Comparison of ENCODE assay signal across 1 cellular context in the genomic region with DNA sequence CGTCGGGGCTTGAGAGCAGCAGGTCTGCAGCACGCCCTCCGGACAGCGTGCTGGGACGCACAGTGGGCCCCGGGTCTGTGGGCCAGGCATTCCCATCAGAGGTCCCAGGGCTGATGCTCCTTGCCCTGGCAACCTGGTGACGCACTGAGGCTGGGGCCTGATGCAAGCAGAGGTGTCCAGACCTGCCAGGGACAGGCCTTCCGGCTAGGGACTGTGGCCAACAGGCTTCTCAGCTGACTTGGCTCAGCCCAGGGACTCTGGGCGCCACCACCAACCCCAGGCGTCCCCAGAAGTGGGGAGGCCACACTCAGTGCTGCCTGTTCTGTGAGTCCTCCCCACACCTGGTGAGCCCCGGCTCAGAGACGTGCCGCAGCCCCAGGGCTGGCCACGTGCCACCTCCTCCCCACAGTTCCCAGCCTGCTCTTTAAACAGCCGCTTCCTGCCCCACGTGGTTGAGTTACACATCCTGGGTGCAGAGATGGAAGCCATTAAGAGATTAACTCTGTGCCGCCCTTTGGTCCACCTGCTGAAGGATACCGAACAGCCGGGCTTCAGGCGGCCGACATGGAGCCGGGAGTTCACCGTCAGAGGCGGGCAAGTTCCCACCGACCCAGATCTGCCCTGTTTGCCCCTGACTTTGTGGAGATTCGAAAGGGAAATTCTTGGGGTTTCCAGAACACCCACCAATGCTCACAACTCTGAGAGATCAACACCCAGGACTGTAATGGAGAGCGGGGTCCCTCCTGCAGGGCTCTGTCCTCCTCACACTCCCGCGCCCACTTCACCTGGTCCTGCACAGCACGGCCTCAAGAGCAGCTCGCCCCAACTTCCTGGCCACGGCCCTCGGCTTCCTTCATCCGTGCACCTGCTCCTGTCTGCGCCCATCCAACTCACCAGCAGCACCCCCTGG.
TF ChIP-seq lines count a peak whose summit lies in the region.

No MANE protein-coding gene starts in this region.

TF ChIP-seq in HepG2, 621 proteins besides CTCF, POLR2A, EP300 and RAD21 (continued from another document and continues in another):
- peak; percentile 39; the same call in 1 of the 2 replicates for TF ChIP-seq BHLHE40 (IDR thresholded peaks at IDR 0.05; ENCODE audit: low read length)
- TF ChIP-seq KDM6A (CRISPR knock-in tag; IDR thresholded peaks at IDR 0.05; ENCODE audit: low read depth) = no peak
- TF ChIP-seq ZNF263 (CRISPR knock-in tag; IDR thresholded peaks at IDR 0.05) = peak; percentile 96
- TF ChIP-seq, protein P1, sequence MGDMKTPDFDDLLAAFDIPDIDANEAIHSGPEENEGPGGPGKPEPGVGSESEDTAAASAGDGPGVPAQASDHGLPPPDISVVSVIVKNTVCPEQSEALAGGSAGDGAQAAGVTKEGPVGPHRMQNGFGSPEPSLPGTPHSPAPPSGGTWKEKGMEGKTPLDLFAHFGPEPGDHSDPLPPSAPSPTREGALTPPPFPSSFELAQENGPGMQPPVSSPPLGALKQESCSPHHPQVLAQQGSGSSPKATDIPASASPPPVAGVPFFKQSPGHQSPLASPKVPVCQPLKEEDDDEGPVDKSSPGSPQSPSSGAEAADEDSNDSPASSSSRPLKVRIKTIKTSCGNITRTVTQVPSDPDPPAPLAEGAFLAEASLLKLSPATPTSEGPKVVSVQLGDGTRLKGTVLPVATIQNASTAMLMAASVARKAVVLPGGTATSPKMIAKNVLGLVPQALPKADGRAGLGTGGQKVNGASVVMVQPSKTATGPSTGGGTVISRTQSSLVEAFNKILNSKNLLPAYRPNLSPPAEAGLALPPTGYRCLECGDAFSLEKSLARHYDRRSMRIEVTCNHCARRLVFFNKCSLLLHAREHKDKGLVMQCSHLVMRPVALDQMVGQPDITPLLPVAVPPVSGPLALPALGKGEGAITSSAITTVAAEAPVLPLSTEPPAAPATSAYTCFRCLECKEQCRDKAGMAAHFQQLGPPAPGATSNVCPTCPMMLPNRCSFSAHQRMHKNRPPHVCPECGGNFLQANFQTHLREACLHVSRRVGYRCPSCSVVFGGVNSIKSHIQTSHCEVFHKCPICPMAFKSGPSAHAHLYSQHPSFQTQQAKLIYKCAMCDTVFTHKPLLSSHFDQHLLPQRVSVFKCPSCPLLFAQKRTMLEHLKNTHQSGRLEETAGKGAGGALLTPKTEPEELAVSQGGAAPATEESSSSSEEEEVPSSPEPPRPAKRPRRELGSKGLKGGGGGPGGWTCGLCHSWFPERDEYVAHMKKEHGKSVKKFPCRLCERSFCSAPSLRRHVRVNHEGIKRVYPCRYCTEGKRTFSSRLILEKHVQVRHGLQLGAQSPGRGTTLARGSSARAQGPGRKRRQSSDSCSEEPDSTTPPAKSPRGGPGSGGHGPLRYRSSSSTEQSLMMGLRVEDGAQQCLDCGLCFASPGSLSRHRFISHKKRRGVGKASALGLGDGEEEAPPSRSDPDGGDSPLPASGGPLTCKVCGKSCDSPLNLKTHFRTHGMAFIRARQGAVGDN (CRISPR knock-in tag; IDR thresholded peaks at IDR 0.05) = peak; percentile 81
- TF ChIP-seq, protein P2, sequence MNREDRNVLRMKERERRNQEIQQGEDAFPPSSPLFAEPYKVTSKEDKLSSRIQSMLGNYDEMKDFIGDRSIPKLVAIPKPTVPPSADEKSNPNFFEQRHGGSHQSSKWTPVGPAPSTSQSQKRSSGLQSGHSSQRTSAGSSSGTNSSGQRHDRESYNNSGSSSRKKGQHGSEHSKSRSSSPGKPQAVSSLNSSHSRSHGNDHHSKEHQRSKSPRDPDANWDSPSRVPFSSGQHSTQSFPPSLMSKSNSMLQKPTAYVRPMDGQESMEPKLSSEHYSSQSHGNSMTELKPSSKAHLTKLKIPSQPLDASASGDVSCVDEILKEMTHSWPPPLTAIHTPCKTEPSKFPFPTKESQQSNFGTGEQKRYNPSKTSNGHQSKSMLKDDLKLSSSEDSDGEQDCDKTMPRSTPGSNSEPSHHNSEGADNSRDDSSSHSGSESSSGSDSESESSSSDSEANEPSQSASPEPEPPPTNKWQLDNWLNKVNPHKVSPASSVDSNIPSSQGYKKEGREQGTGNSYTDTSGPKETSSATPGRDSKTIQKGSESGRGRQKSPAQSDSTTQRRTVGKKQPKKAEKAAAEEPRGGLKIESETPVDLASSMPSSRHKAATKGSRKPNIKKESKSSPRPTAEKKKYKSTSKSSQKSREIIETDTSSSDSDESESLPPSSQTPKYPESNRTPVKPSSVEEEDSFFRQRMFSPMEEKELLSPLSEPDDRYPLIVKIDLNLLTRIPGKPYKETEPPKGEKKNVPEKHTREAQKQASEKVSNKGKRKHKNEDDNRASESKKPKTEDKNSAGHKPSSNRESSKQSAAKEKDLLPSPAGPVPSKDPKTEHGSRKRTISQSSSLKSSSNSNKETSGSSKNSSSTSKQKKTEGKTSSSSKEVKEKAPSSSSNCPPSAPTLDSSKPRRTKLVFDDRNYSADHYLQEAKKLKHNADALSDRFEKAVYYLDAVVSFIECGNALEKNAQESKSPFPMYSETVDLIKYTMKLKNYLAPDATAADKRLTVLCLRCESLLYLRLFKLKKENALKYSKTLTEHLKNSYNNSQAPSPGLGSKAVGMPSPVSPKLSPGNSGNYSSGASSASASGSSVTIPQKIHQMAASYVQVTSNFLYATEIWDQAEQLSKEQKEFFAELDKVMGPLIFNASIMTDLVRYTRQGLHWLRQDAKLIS (CRISPR knock-in tag; IDR thresholded peaks at IDR 0.05) = no peak
- peak; percentile 73; the same call in 1 of the 2 replicates for TF ChIP-seq ZNF563 (CRISPR knock-in tag; IDR thresholded peaks at IDR 0.05)
- TF ChIP-seq, protein P3, sequence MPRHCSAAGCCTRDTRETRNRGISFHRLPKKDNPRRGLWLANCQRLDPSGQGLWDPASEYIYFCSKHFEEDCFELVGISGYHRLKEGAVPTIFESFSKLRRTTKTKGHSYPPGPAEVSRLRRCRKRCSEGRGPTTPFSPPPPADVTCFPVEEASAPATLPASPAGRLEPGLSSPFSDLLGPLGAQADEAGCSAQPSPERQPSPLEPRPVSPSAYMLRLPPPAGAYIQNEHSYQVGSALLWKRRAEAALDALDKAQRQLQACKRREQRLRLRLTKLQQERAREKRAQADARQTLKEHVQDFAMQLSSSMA (CRISPR knock-in tag; IDR thresholded peaks at IDR 0.05) = peak; percentile 38; the same call in 1 of the 2 replicates
- TF ChIP-seq, protein P4, sequence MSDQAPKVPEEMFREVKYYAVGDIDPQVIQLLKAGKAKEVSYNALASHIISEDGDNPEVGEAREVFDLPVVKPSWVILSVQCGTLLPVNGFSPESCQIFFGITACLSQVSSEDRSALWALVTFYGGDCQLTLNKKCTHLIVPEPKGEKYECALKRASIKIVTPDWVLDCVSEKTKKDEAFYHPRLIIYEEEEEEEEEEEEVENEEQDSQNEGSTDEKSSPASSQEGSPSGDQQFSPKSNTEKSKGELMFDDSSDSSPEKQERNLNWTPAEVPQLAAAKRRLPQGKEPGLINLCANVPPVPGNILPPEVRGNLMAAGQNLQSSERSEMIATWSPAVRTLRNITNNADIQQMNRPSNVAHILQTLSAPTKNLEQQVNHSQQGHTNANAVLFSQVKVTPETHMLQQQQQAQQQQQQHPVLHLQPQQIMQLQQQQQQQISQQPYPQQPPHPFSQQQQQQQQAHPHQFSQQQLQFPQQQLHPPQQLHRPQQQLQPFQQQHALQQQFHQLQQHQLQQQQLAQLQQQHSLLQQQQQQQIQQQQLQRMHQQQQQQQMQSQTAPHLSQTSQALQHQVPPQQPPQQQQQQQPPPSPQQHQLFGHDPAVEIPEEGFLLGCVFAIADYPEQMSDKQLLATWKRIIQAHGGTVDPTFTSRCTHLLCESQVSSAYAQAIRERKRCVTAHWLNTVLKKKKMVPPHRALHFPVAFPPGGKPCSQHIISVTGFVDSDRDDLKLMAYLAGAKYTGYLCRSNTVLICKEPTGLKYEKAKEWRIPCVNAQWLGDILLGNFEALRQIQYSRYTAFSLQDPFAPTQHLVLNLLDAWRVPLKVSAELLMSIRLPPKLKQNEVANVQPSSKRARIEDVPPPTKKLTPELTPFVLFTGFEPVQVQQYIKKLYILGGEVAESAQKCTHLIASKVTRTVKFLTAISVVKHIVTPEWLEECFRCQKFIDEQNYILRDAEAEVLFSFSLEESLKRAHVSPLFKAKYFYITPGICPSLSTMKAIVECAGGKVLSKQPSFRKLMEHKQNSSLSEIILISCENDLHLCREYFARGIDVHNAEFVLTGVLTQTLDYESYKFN (CRISPR knock-in tag; conservative IDR thresholded peaks at IDR 0.05) = no peak
- TF ChIP-seq, protein P5, sequence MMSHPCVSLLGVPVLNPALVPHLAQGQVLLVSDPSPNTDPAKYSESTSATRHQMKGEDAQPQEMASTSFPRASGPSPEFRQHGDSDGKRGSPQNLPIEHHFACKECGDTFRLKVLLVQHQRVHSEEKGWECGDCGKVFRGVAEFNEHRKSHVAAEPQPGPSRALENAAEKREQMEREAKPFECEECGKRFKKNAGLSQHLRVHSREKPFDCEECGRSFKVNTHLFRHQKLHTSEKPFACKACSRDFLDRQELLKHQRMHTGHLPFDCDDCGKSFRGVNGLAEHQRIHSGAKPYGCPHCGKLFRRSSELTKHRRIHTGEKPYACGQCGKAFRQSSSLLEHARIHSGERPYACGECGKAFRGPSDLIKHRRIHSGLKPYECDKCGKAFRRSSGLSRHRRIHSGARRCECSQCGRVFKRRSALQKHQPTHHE (CRISPR knock-in tag; IDR thresholded peaks at IDR 0.05; ENCODE audit: borderline replicate concordance) = no peak
- TF ChIP-seq ZFX (CRISPR knock-in tag; IDR thresholded peaks at IDR 0.05; ENCODE audit: low read depth) = 0 out of 2 replicates have a peak, but pooled peaks have one; percentile 15
- TF ChIP-seq, protein P6, sequence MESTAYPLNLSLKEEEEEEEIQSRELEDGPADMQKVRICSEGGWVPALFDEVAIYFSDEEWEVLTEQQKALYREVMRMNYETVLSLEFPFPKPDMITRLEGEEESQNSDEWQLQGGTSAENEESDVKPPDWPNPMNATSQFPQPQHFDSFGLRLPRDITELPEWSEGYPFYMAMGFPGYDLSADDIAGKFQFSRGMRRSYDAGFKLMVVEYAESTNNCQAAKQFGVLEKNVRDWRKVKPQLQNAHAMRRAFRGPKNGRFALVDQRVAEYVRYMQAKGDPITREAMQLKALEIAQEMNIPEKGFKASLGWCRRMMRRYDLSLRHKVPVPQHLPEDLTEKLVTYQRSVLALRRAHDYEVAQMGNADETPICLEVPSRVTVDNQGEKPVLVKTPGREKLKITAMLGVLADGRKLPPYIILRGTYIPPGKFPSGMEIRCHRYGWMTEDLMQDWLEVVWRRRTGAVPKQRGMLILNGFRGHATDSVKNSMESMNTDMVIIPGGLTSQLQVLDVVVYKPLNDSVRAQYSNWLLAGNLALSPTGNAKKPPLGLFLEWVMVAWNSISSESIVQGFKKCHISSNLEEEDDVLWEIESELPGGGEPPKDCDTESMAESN (CRISPR knock-in tag; conservative IDR thresholded peaks at IDR 0.05) = 0 out of 2 replicates have a peak, but pooled peaks have one; percentile 47
- 0 out of 2 replicates have a peak, but pooled peaks have one; percentile 6 for TF ChIP-seq HCFC1 (IDR thresholded peaks at IDR 0.05; ENCODE audit: low read depth, low read length)
- TF ChIP-seq ATF7-NPFF (CRISPR knock-in tag; IDR thresholded peaks at IDR 0.05; ENCODE audit: low read depth) = peak; percentile 31; the same call in 1 of the 2 replicates
- peak; percentile 38; the same call in 1 of the 2 replicates for TF ChIP-seq SAP130 (CRISPR knock-in tag; IDR thresholded peaks at IDR 0.05; ENCODE audit: low read depth)
- peak; percentile 62 for TF ChIP-seq GABPB1 (CRISPR knock-in tag; IDR thresholded peaks at IDR 0.05)
- TF ChIP-seq, protein P7, sequence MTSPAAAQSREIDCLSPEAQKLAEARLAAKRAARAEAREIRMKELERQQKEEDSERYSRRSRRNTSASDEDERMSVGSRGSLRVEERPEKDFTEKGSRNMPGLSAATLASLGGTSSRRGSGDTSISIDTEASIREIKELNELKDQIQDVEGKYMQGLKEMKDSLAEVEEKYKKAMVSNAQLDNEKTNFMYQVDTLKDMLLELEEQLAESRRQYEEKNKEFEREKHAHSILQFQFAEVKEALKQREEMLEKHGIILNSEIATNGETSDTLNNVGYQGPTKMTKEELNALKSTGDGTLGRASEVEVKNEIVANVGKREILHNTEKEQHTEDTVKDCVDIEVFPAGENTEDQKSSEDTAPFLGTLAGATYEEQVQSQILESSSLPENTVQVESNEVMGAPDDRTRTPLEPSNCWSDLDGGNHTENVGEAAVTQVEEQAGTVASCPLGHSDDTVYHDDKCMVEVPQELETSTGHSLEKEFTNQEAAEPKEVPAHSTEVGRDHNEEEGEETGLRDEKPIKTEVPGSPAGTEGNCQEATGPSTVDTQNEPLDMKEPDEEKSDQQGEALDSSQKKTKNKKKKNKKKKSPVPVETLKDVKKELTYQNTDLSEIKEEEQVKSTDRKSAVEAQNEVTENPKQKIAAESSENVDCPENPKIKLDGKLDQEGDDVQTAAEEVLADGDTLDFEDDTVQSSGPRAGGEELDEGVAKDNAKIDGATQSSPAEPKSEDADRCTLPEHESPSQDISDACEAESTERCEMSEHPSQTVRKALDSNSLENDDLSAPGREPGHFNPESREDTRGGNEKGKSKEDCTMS (CRISPR knock-in tag; conservative IDR thresholded peaks at IDR 0.05) = no peak
- TF ChIP-seq ZNF652 (CRISPR knock-in tag; IDR thresholded peaks at IDR 0.05; ENCODE audit: borderline replicate concordance, low read depth) = peak; percentile 51; the same call in 1 of the 2 replicates
- TF ChIP-seq, protein P8, sequence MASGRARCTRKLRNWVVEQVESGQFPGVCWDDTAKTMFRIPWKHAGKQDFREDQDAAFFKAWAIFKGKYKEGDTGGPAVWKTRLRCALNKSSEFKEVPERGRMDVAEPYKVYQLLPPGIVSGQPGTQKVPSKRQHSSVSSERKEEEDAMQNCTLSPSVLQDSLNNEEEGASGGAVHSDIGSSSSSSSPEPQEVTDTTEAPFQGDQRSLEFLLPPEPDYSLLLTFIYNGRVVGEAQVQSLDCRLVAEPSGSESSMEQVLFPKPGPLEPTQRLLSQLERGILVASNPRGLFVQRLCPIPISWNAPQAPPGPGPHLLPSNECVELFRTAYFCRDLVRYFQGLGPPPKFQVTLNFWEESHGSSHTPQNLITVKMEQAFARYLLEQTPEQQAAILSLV (CRISPR knock-in tag; IDR thresholded peaks at IDR 0.05; ENCODE audit: borderline replicate concordance) = 0 out of 2 replicates have a peak, but pooled peaks have one; percentile 25
- TF ChIP-seq SRSF1 (optimal IDR thresholded peaks at IDR 0.05; ENCODE audit: low read depth, low read length) = no peak
- TF ChIP-seq, protein P9, sequence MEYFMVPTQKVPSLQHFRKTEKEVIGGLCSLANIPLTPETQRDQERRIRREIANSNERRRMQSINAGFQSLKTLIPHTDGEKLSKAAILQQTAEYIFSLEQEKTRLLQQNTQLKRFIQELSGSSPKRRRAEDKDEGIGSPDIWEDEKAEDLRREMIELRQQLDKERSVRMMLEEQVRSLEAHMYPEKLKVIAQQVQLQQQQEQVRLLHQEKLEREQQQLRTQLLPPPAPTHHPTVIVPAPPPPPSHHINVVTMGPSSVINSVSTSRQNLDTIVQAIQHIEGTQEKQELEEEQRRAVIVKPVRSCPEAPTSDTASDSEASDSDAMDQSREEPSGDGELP (IDR thresholded peaks at IDR 0.05; ENCODE audit: borderline replicate concordance, low read depth) = peak; percentile 40; the same call in 1 of the 2 replicates
- TF ChIP-seq, protein P10, sequence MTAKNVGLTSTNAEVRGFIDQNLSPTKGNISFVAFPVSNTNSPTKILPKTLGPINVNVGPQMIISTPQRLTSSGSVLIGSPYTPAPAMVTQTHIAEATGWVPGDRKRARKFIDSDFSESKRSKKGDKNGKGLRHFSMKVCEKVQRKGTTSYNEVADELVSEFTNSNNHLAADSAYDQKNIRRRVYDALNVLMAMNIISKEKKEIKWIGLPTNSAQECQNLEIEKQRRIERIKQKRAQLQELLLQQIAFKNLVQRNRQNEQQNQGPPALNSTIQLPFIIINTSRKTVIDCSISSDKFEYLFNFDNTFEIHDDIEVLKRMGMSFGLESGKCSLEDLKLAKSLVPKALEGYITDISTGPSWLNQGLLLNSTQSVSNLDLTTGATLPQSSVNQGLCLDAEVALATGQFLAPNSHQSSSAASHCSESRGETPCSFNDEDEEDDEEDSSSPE (CRISPR knock-in tag; IDR thresholded peaks at IDR 0.05) = peak; percentile 41; the same call in 1 of the 2 replicates
- 0 out of 2 replicates have a peak, but pooled peaks have one; percentile 37 for TF ChIP-seq HOXA3 (CRISPR knock-in tag; IDR thresholded peaks at IDR 0.05)
